In the genomic region with DNA sequence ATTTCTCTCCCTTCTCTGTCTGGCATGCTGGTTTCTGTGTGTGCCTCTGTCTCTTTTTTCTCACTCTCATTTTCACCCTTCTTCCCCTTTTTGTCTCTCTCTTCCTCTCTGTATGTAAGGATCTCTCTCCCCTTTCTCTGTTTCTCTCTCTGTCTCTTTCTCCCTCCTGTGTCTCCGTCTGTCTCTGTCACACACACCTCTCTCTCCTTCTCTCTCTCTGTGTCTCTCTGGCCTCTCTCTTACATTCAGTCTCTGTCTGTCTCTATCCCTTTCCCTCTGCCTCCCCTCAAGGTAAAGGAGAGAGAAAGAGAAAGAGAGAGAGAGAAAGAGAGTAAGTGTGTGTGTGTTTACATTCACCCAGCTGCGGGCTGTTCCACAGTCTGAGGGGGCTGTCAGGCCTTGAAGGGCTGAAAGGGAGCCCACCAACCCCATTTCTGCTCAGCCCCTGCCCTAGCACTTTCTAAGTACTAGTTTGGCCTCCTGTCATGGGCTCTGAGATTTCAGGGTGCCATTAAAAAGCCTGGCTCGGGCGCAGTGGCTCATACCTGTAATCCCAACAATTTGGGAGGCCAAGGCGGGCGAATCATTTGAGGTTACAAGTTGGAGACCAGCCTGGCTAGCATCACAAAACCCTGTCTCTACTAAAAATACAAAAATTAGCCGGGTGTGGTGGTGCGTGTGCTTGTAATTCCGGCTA, we compare ENCODE assay signal across 1 cellular context.
A peak's percentile ranks its signal among the peaks of the same experiment; 100 is the strongest.
TF ChIP-seq lines count a peak whose summit lies in the region.

No MANE protein-coding gene starts in this region.

TF ChIP-seq in K562, 482 proteins besides CTCF, POLR2A, EP300 and RAD21 (continued from another document):
- TF ChIP-seq, protein P1, sequence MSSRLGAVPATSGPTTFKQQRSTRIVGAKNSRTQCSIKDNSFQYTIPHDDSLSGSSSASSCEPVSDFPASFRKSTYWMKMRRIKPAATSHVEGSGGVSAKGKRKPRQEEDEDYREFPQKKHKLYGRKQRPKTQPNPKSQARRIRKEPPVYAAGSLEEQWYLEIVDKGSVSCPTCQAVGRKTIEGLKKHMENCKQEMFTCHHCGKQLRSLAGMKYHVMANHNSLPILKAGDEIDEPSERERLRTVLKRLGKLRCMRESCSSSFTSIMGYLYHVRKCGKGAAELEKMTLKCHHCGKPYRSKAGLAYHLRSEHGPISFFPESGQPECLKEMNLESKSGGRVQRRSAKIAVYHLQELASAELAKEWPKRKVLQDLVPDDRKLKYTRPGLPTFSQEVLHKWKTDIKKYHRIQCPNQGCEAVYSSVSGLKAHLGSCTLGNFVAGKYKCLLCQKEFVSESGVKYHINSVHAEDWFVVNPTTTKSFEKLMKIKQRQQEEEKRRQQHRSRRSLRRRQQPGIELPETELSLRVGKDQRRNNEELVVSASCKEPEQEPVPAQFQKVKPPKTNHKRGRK (tag; IDR thresholded peaks at IDR 0.05) = peak; percentile 43; the same call in 1 of the 2 replicates
- TF ChIP-seq TOE1 (IDR thresholded peaks at IDR 0.05; ENCODE audit: borderline replicate concordance) (peak; percentile 2; the same call in 1 of the 2 replicates), TOE1 (CRISPR knock-in tag; IDR thresholded peaks at IDR 0.05; ENCODE audit: borderline replicate concordance, low read depth) (no peak), FOXK2 (conservative IDR thresholded peaks at IDR 0.05 in 1 of 2, IDR thresholded peaks at IDR 0.05 in 1 of 2; ENCODE audit: low read depth in 2 of 2) (0 out of 4 replicates have a peak, but pooled peaks of 1 of the 2 experiments have one; percentile 8), ZNF197 (CRISPR knock-in tag; IDR thresholded peaks at IDR 0.05; ENCODE audit: low read depth) (no peak), HLTF (IDR thresholded peaks at IDR 0.05) (0 out of 2 replicates have a peak, but pooled peaks have one; percentile 26), CC2D1A (IDR thresholded peaks at IDR 0.05) (0 out of 2 replicates have a peak, but pooled peaks have one; percentile 23)
